ENCODE assay signal across 25 cellular contexts in genomic region chr13:44814144-44814543, GRCh38.
"Had no signal": no experiment of that assay in that cellular context is flagged by ENCODE, and none has a peak within 500 bp of the region (broad histone marks: within the 10 kb centered on the region; RNA-seq: fewer than 3 reads in every experiment).

No MANE protein-coding gene starts in this region.

- H3K27ac ChIP-seq: Peyer's patch, RWPE1, SJCRH30, WERI-Rb-1 had no signal

- H3K27me3 ChIP-seq: Peyer's patch, SJCRH30 had no signal

- H3K4me2 ChIP-seq: SK-N-SH had no signal

- DNase-seq: activated CD4-positive, alpha-beta T cell treated with anti-CD3 and anti-CD28 coated beads for 36 hours; activated CD8-positive, alpha-beta memory T cell treated with anti-CD3 and anti-CD28 coated beads, Interleukin-2, amount 50 U/mL, for 48 hours; activated CD8-positive, alpha-beta T cell treated with anti-CD3 and anti-CD28 coated beads for 36 hours; activated effector memory CD4-positive, alpha-beta T cell treated with anti-CD3 and anti-CD28 coated beads, Interleukin-2, amount 50 U/mL, for 16 hours; activated naive CD4-positive, alpha-beta T cell treated with Interleukin-2 at 50 U/mL for 16 hours; activated T-cell treated with anti-CD3 and anti-CD28 coated beads, Interleukin-2, amount 50 U/mL, for 24 hours; amygdala; caudate nucleus; MM.1S; NCI-H1105; NCI-H1436; NCI-H187; NCI-H2081; NCI-H510A treated with DMSO at 0.1 percent for 48 hours; NCI-H69; NK-92 treated with Interleukin-12 subunit alpha and Interleukin-12 subunit beta, amount 100 ng/mL, for 24 hours; OCI-M1; Peyer's patch; Right ventricle myocardium superior; SJCRH30; SK-N-SH; T-helper 1 cell; WERI-Rb-1 had no signal

- H3K4me3 ChIP-seq: Peyer's patch, SJCRH30 had no signal

- H3K36me3 Mint-ChIP-seq: activated naive CD8-positive, alpha-beta T cell had no signal

- H3K4me3 Mint-ChIP-seq: activated CD4-positive, alpha-beta T cell treated with anti-CD3 and anti-CD28 coated beads for 36 hours; activated CD8-positive, alpha-beta T cell treated with anti-CD3 and anti-CD28 coated beads for 36 hours; activated naive CD8-positive, alpha-beta T cell; activated T-cell treated with anti-CD3 and anti-CD28 coated beads, Interleukin-2, amount 50 U/mL, for 24 hours had no signal

- H3K27ac Mint-ChIP-seq: activated CD4-positive, alpha-beta T cell treated with anti-CD3 and anti-CD28 coated beads for 36 hours; activated CD8-positive, alpha-beta T cell treated with anti-CD3 and anti-CD28 coated beads for 36 hours; activated naive CD8-positive, alpha-beta T cell; activated T-cell treated with anti-CD3 and anti-CD28 coated beads, Interleukin-2, amount 50 U/mL, for 24 hours had no signal

- ATAC-seq: activated CD4-positive, alpha-beta T cell treated with anti-CD3 and anti-CD28 coated beads for 36 hours; activated CD8-positive, alpha-beta T cell treated with anti-CD3 and anti-CD28 coated beads for 36 hours had no signal

- H3K4me1 ChIP-seq: Peyer's patch had no signal

- H3K36me3 ChIP-seq: Peyer's patch, SJCRH30, WERI-Rb-1 had no signal

- H3K9ac ChIP-seq: SK-N-SH had no signal

- H3K9me3 ChIP-seq: Peyer's patch, SJCRH30, SK-N-SH had no signal

- H3K9me3 Mint-ChIP-seq: activated CD8-positive, alpha-beta T cell treated with anti-CD3 and anti-CD28 coated beads for 36 hours; activated T-cell treated with anti-CD3 and anti-CD28 coated beads, Interleukin-2, amount 50 U/mL, for 24 hours had no signal
